Comparison of ENCODE assay signal across 9 cellular contexts in genomic region chr1:186763107-186763506, GRCh38.
DNase-seq lines count a peak whose midpoint lies in the region; ATAC-seq and TF ChIP-seq lines count a peak whose summit lies in the region.
"Had no signal": no experiment of that assay in that cellular context is flagged by ENCODE, and none has a peak within 500 bp of the region (broad histone marks: within the 10 kb centered on the region; RNA-seq: fewer than 3 reads in every experiment).

No MANE protein-coding gene starts in this region.

- H3K27me3 ChIP-seq in upper lobe of right lung (no peaks in the 10 kb centered on the region), SJCRH30 (no peaks in the 10 kb centered on the region)

- no peak overlapping the region for H3K4me3 ChIP-seq in upper lobe of right lung
- H3K4me3 ChIP-seq in SJCRH30: no peak overlapping the region
- no peak overlapping the region for H3K4me3 ChIP-seq in mucosa of descending colon

- H3K9me3 Mint-ChIP-seq in activated T-helper 17 cell treated with anti-CD3 and anti-CD28 coated beads, Interleukin-2, amount 50 U/mL, for 72 hours: peaks cover 3% of the 10 kb centered on the region
- peaks cover 0 to 15% (median 2%) of the 10 kb centered on the region in 6 donors for H3K9me3 Mint-ChIP-seq in immature natural killer cell
- H3K9me3 Mint-ChIP-seq: naive thymus-derived CD8-positive, alpha-beta T cell had no signal

- H3K27ac ChIP-seq in upper lobe of right lung (no peak overlapping the region), SJCRH30 (no peak overlapping the region)

- H3K4me3 Mint-ChIP-seq in activated T-helper 17 cell treated with anti-CD3 and anti-CD28 coated beads, Interleukin-2, amount 50 U/mL, for 72 hours: no peak overlapping the region
- H3K4me3 Mint-ChIP-seq in immature natural killer cell: no peak overlapping the region
- H3K4me3 Mint-ChIP-seq: naive thymus-derived CD8-positive, alpha-beta T cell had no signal

- no peak for TF ChIP-seq CTCF in upper lobe of right lung (IDR thresholded peaks at IDR 0.05)
- TF ChIP-seq CTCF in mucosa of descending colon (IDR thresholded peaks at IDR 0.05): no peak

- intact Hi-C loops in upper lobe of right lung (cut with DNase I) (no loop called here), mucosa of descending colon (cut with DNase I, micrococcal nuclease) (no loop called here)

- H3K9me3 ChIP-seq in upper lobe of right lung (no peaks in the 10 kb centered on the region), SJCRH30 (replicated peaks) (no peaks in the 10 kb centered on the region), mucosa of descending colon (no peaks in the 10 kb centered on the region)

- H3K4me1 ChIP-seq in upper lobe of right lung (no peaks in the 10 kb centered on the region), SJCRH30 (no peaks in the 10 kb centered on the region), mucosa of descending colon (ENCODE audit: low read depth) (no peaks in the 10 kb centered on the region)

- peak; percentile 79 for DNase-seq in non-pigmented ciliary epithelial cell (ENCODE audit: low read depth)
- DNase-seq in immature natural killer cell: no peak
- DNase-seq in upper lobe of right lung: no peak
- DNase-seq in SJCRH30: no peak
- no peak for DNase-seq in mucosa of descending colon
- DNase-seq: naive thymus-derived CD8-positive, alpha-beta T cell had no signal

- H3K36me3 ChIP-seq in upper lobe of right lung: no peaks in the 10 kb centered on the region
- no peaks in the 10 kb centered on the region for H3K36me3 ChIP-seq in SJCRH30
- H3K36me3 ChIP-seq in mucosa of descending colon (ENCODE audit: low read depth): no peaks in the 10 kb centered on the region

- no peaks in the 10 kb centered on the region for H3K27me3 Mint-ChIP-seq in activated T-helper 17 cell treated with anti-CD3 and anti-CD28 coated beads, Interleukin-2, amount 50 U/mL, for 72 hours
- H3K27me3 Mint-ChIP-seq in immature natural killer cell (ENCODE audit: low read depth in 3 of 3): no peaks in the 10 kb centered on the region

- no peaks in the 10 kb centered on the region for H3K36me3 Mint-ChIP-seq in activated T-helper 17 cell treated with anti-CD3 and anti-CD28 coated beads, Interleukin-2, amount 50 U/mL, for 72 hours (ENCODE audit: low read depth)
- no peaks in the 10 kb centered on the region for H3K36me3 Mint-ChIP-seq in immature natural killer cell
- H3K36me3 Mint-ChIP-seq: naive thymus-derived CD8-positive, alpha-beta T cell had no signal

- H3K27ac Mint-ChIP-seq in activated T-helper 17 cell treated with anti-CD3 and anti-CD28 coated beads, Interleukin-2, amount 50 U/mL, for 72 hours: no peak overlapping the region
- H3K27ac Mint-ChIP-seq in immature natural killer cell: no peak overlapping the region
- H3K27ac Mint-ChIP-seq: naive thymus-derived CD8-positive, alpha-beta T cell had no signal

- ATAC-seq in GM18519 (IDR thresholded peaks at IDR 0.05; ENCODE audit: low FRiP score, unreplicated experiment) (peak; percentile 86), HG02623 (IDR thresholded peaks at IDR 0.05; ENCODE audit: unreplicated experiment) (peak; percentile 68), upper lobe of right lung (no peak), mucosa of descending colon (no peak)
- ATAC-seq in activated T-helper 17 cell treated with anti-CD3 and anti-CD28 coated beads, Interleukin-2, amount 50 U/mL, for 72 hours (replicated peaks): peak; percentile 67
- ATAC-seq: naive thymus-derived CD8-positive, alpha-beta T cell had no signal

- H3K4me1 Mint-ChIP-seq in activated T-helper 17 cell treated with anti-CD3 and anti-CD28 coated beads, Interleukin-2, amount 50 U/mL, for 72 hours: no peaks in the 10 kb centered on the region
- H3K4me1 Mint-ChIP-seq in immature natural killer cell: no peaks in the 10 kb centered on the region
- H3K4me1 Mint-ChIP-seq: naive thymus-derived CD8-positive, alpha-beta T cell had no signal

Comparison
In these comparisons a context has a peak if more than half of its experiments do, and no peak if none do; other contexts are left out.
1. ATAC-seq: peak in GM18519 (single experiment), HG02623 (single experiment) and activated T-helper 17 cell treated with anti-CD3 and anti-CD28 coated beads, Interleukin-2, amount 50 U/mL, for 72 hours (single experiment); none in upper lobe of right lung (single experiment) and mucosa of descending colon (single experiment).